Comparison of ENCODE assay signal across 1 cellular context in genomic region chr18:32469190-32469611, GRCh38.
TF ChIP-seq lines count a peak whose summit lies in the region.

No MANE protein-coding gene starts in this region.

TF ChIP-seq in HEK293T, 16 proteins besides CTCF, POLR2A, EP300 and RAD21 (continued from another document):
- TF ChIP-seq ARNT (IDR thresholded peaks at IDR 0.05) (no peak), L3MBTL2 (conservative IDR thresholded peaks at IDR 0.05) (no peak), NFRKB (IDR thresholded peaks at IDR 0.05) (no peak), TARDBP (IDR thresholded peaks at IDR 0.05) (no peak), CTBP1 (IDR thresholded peaks at IDR 0.05; ENCODE audit: borderline replicate concordance) (no peak), SP1 (IDR thresholded peaks at IDR 0.05) (no peak), FOXM1 (IDR thresholded peaks at IDR 0.05; ENCODE audit: borderline replicate concordance) (no peak), SUZ12 (IDR thresholded peaks at IDR 0.05) (no peak)
TF ChIP-seq in HEK293T: peak in this region for 0.
